In genomic region chr12:119780786-119781434, GRCh38 we compare ENCODE assay signal across 8 cellular contexts.
DNase-seq lines count a peak whose midpoint lies in the region; ATAC-seq and TF ChIP-seq lines count a peak whose summit lies in the region.

No MANE protein-coding gene starts in this region.

- no peak overlapping the region for H3K27ac Mint-ChIP-seq in activated T-helper 17 cell treated with anti-CD3 and anti-CD28 coated beads, Interleukin-2, amount 50 U/mL, for 72 hours

- H3K4me1 Mint-ChIP-seq in activated T-helper 17 cell treated with anti-CD3 and anti-CD28 coated beads, Interleukin-2, amount 50 U/mL, for 72 hours, result peaks cover 5% of the 10 kb centered on the region

- no peak overlapping the region for H2BK5ac ChIP-seq in trophoblast cell (ENCODE audit: low read depth, low read length, poor library complexity)

- no peak overlapping the region for H2AFZ ChIP-seq in trophoblast cell (ENCODE audit: insufficient read depth, low read length, poor library complexity)

- H3K79me2 ChIP-seq in trophoblast cell (ENCODE audit: control insufficient read depth, insufficient read depth, low read length, poor library complexity), result no peaks in the 10 kb centered on the region

- POLR2A ChIA-PET in GM10248 (lab: Yijun Ruan, JAX), result no interaction called here

- no peak for ATAC-seq in HG03045 (IDR thresholded peaks at IDR 0.05; ENCODE audit: unreplicated experiment)
- ATAC-seq in activated T-helper 17 cell treated with anti-CD3 and anti-CD28 coated beads, Interleukin-2, amount 50 U/mL, for 72 hours (replicated peaks), result no peak

- TF ChIP-seq EP300 in esophagus muscularis mucosa (IDR thresholded peaks at IDR 0.05), result no peak

- TF ChIP-seq CTCF in GM10248 (IDR thresholded peaks at IDR 0.05; ENCODE audit: control extremely low read depth, extremely low read depth, low read depth, missing control alignments) (peak; percentile 35), esophagus muscularis mucosa (IDR thresholded peaks at IDR 0.05) (peak; percentile 69 to 79 (median 70))

- H3K4me2 ChIP-seq in trophoblast cell (ENCODE audit: low read length), result no peak overlapping the region

- no peak overlapping the region for H4K91ac ChIP-seq in trophoblast cell (ENCODE audit: low read depth, low read length)

- no peak overlapping the region for H3K23ac ChIP-seq in trophoblast cell (ENCODE audit: low read length)

- H3K9me3 ChIP-seq in NT2/D1 (ENCODE audit: insufficient read depth, low read length) (no peaks in the 10 kb centered on the region), esophagus muscularis mucosa (peaks cover 0 to 9% (median 4%) of the 10 kb centered on the region in 4 donors), trophoblast cell (ENCODE audit: insufficient read depth, low read depth, low read length) (peaks cover 1% of the 10 kb centered on the region)

- TF ChIP-seq POLR2A in esophagus muscularis mucosa (IDR thresholded peaks at IDR 0.05; ENCODE audit: low read depth), result no peak

- CTCF ChIA-PET in GM10248 (lab: Yijun Ruan, JAX), result interaction anchor here (1.0 to 4.9 kb wide), 11 partner anchors 10 to 121 kb away, joined by 3 to 31 read pairs (median 4); no protein-coding TSS in a partner anchor

- H3K4me1 ChIP-seq in NT2/D1 (ENCODE audit: insufficient read depth, insufficient read length), result no peaks in the 10 kb centered on the region
- peaks cover 0 to 21% (median 3%) of the 10 kb centered on the region in 4 donors for H3K4me1 ChIP-seq in esophagus muscularis mucosa
- no peaks in the 10 kb centered on the region for H3K4me1 ChIP-seq in trophoblast cell (ENCODE audit: control insufficient read depth in 1 of 2, insufficient read depth in 2 of 2, low read length in 2 of 2)

- H3K4ac ChIP-seq in trophoblast cell (ENCODE audit: low read depth, low read length), result no peak overlapping the region

- H4K8ac ChIP-seq in trophoblast cell (ENCODE audit: low read depth, low read length), result no peak overlapping the region

- H3K14ac ChIP-seq in trophoblast cell (ENCODE audit: low read length), result no peak overlapping the region

- H3K79me1 ChIP-seq in trophoblast cell (ENCODE audit: low read length), result no peaks in the 10 kb centered on the region

- no peak overlapping the region for H2AK5ac ChIP-seq in trophoblast cell (ENCODE audit: low read length)

- H3K9me3 Mint-ChIP-seq in activated T-helper 17 cell treated with anti-CD3 and anti-CD28 coated beads, Interleukin-2, amount 50 U/mL, for 72 hours, result no peaks in the 10 kb centered on the region

- peaks cover 22% of the 10 kb centered on the region for H3K36me3 Mint-ChIP-seq in activated T-helper 17 cell treated with anti-CD3 and anti-CD28 coated beads, Interleukin-2, amount 50 U/mL, for 72 hours (ENCODE audit: low read depth)

- no peak overlapping the region for H2BK120ac ChIP-seq in trophoblast cell (ENCODE audit: insufficient read depth, low read length, poor library complexity)

- no peak overlapping the region for H3K4me3 ChIP-seq in NT2/D1 (ENCODE audit: insufficient read length, low read depth)
- no peak overlapping the region for H3K4me3 ChIP-seq in esophagus muscularis mucosa
- no peak overlapping the region for H3K4me3 ChIP-seq in trophoblast cell (ENCODE audit: low read depth, low read length)

- DNase-seq in A172 (ENCODE audit: low spot score), result peak; percentile 47
- no peak for DNase-seq in GM10248 (ENCODE audit: extremely low spot score)
- peak; percentile 28 for DNase-seq in NT2/D1 (ENCODE audit: low read depth, low spot score)
- DNase-seq in esophagus muscularis mucosa (ENCODE audit: extremely low spot score), result no peak
- DNase-seq in trophoblast cell, result peak; percentile 66 to 86
- no peak for DNase-seq in islet precursor cell

- no peaks in the 10 kb centered on the region for H3K27me3 Mint-ChIP-seq in activated T-helper 17 cell treated with anti-CD3 and anti-CD28 coated beads, Interleukin-2, amount 50 U/mL, for 72 hours

- H2BK12ac ChIP-seq in trophoblast cell (ENCODE audit: low read length), result no peak overlapping the region

- no peaks in the 10 kb centered on the region for H3K27me3 ChIP-seq in NT2/D1 (ENCODE audit: insufficient read depth, insufficient read length)
- H3K27me3 ChIP-seq in esophagus muscularis mucosa, result no peaks in the 10 kb centered on the region
- no peaks in the 10 kb centered on the region for H3K27me3 ChIP-seq in trophoblast cell (ENCODE audit: insufficient read depth, low read length)

- WGBS in esophagus muscularis mucosa, result 31% methylated on average over 8 of the region's 8 CpGs
- WGBS in trophoblast cell (ENCODE audit: extremely low coverage, insufficient coverage, insufficient read length), result no CpG with 5 or more reads among the region's 8 CpGs

- no peak overlapping the region for H4K12ac ChIP-seq in trophoblast cell (ENCODE audit: low read depth, low read length)

- no peak overlapping the region for H3K18ac ChIP-seq in trophoblast cell (ENCODE audit: low read length)

- H3K4me3 Mint-ChIP-seq in activated T-helper 17 cell treated with anti-CD3 and anti-CD28 coated beads, Interleukin-2, amount 50 U/mL, for 72 hours, result no peak overlapping the region

- peaks cover 49% of the 10 kb centered on the region for H3K36me3 ChIP-seq in NT2/D1 (ENCODE audit: insufficient read depth, insufficient read length, low read length)
- no peaks in the 10 kb centered on the region for H3K36me3 ChIP-seq in esophagus muscularis mucosa
- H3K36me3 ChIP-seq in trophoblast cell (ENCODE audit: control insufficient read depth in 1 of 2, insufficient read depth in 2 of 2, low read length in 2 of 2), result peaks cover 14 to 19% of the 10 kb centered on the region in 2 experiments

- H3K9ac ChIP-seq in NT2/D1 (ENCODE audit: insufficient read length, low read depth) (no peak overlapping the region), trophoblast cell (ENCODE audit: low read length) (no peak overlapping the region)

- intact Hi-C loops in esophagus muscularis mucosa (cut with DNase I), result loop anchor here (10.0 kb wide), 1 partner anchor 116 kb away; the partner anchor contains the start of gene PRKAB1

- no peak overlapping the region for H3K27ac ChIP-seq in esophagus muscularis mucosa (replicated peaks in 1 of 4)
- no peak overlapping the region for H3K27ac ChIP-seq in trophoblast cell (ENCODE audit: low read depth, low read length)

Comparison
In these comparisons a context has a peak if more than half of its experiments do, and no peak if none do; other contexts are left out.
1. DNase-seq: peak in A172 (single experiment), NT2/D1 (single experiment) and trophoblast cell (2 of 2); none in GM10248 (single experiment), esophagus muscularis mucosa (single experiment) and islet precursor cell (single experiment).